Comparison of ENCODE assay signal across 24 cellular contexts in the genomic region with DNA sequence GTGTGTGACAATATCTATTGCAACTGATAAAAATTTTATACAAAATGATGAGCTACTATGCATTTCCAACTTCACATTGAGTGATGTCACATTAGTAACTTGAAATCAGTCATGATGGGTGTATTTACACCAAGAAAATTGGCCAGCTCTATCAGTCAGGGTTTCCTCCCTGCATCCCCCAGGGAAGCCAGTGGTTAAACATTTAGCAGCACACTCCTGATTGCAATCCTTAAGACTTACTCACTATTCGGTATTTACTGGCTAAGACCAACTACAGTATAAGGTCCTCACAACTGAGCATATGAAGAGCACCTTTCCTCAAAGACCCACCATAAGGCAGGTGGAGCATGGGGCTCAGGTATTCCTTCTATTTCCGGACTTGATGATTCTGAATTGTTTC.
"Had no signal": no experiment of that assay in that cellular context is flagged by ENCODE, and none has a peak within 500 bp of the region (broad histone marks: within the 10 kb centered on the region; RNA-seq: fewer than 3 reads in every experiment).

No MANE protein-coding gene starts in this region.

- H3K4me2 ChIP-seq: smooth muscle cell had no signal

- H3K27ac ChIP-seq: gastroesophageal sphincter, heart right ventricle, transverse colon, uterus had no signal

- DNase-seq: activated CD8-positive, alpha-beta memory T cell treated with anti-CD3 and anti-CD28 coated beads, Interleukin-2, amount 50 U/mL, for 4 hours; activated T-cell treated with anti-CD3 and anti-CD28 coated beads, Interleukin-2, amount 50 U/mL, for 24 hours; aorta; cerebellar nuclear complex; effector CD8-positive, alpha-beta T cell; erythroblast; heart right ventricle; islet precursor cell; left colon; mesenchymal stem cell; mucosa of descending colon; occipital lobe; stimulated activated CD4-positive, alpha-beta T cell treated with anti-CD3 and anti-CD28 coated beads, Interleukin-15, amount 100 ng/mL, for 24 hours; stimulated activated CD8-positive, alpha-beta memory T cell treated with anti-CD3 and anti-CD28 coated beads, Interleukin-4, amount 100 ng/mL, for 48 hours; stimulated activated naive B cell treated with anti-CD40 and anti-IgM and Interleukin-4, amounts not matched to agents 10 μg/mL and 1 μg/mL and 100 μg/mL, for 72 hours; T-helper 9 cell; transverse colon; uterus had no signal

- H3K4me1 ChIP-seq: transverse colon, uterus had no signal

- H3K4me3 ChIP-seq: gastroesophageal sphincter, heart right ventricle, mucosa of descending colon, smooth muscle cell, transverse colon, uterus had no signal

- ATAC-seq: activated naive CD4-positive, alpha-beta T cell treated with anti-CD3 and anti-CD28 coated beads, Interleukin-2, amount 50 U/mL, for 72 hours; activated T-helper 17 cell treated with anti-CD3 and anti-CD28 coated beads, Interleukin-2, amount 50 U/mL, for 72 hours; gastroesophageal sphincter; heart right ventricle; left colon; mucosa of descending colon; sciatic nerve; stimulated activated naive B cell treated with anti-CD40 and anti-IgM and Interleukin-4, amounts not matched to agents 10 μg/mL and 1 μg/mL and 100 μg/mL, for 72 hours; WTC11 had no signal

- H3K9me3 ChIP-seq: uterus had no signal
